19 cellular contexts compared by ENCODE assay signal in the genomic region with DNA sequence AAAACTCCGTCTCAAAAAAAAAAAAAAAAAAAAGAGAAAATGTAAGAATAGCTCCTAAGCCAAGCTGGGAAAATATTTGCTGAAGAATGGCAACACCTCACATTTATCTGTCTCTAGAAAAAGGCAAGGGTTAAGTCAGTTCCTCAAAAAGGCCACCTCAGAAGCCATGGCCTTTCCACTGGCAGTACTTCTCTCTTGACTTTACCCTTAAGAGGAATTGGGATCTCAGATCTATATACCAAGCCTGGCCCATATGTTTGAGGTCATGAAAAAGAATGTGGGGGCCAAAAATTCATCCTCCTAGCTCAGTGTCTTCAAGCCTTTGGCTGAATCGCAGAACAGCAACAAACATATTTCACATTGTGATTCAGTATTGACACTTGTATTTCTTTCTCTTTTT. TPM values are rescaled to one million over a fixed set of nuclear protein-coding genes. Genes with fewer than 3 reads are reported as not detected.
DNase-seq lines count a peak whose midpoint lies in the region; ATAC-seq and TF ChIP-seq lines count a peak whose summit lies in the region.
"Had no signal": no experiment of that assay in that cellular context is flagged by ENCODE, and none has a peak within 500 bp of the region (broad histone marks: within the 10 kb centered on the region; RNA-seq: fewer than 3 reads in every experiment).

No MANE protein-coding gene starts in this region.

- CTCF ChIA-PET in activated B cell treated with CpG ODN at 0.5 μM for 24 hours (lab: Charles Lee) = interaction anchor here (1.2 kb wide), 1 partner anchor 218 kb away, joined by 3 read pairs; no protein-coding TSS in a partner anchor

- intact Hi-C loops in activated B cell treated with CpG ODN at 0.5 μM for 24 hours (cut with micrococcal nuclease) = no loop called here

- ATAC-seq in activated T-cell treated with anti-CD3 and anti-CD28 coated beads, Interleukin-2, amount 50 U/mL, for 72 hours (replicated peaks in 1 of 2) = no peak
- no peak for ATAC-seq in activated B cell treated with CpG ODN at 0.5 μM for 24 hours (ENCODE audit: low read depth)
- no peak for ATAC-seq in stimulated activated effector memory CD8-positive, alpha-beta T cell treated with anti-CD3 and anti-CD28 coated beads, Interleukin-12 subunit alpha, Interleukin-12 subunit beta, amount 100 ng/mL, for 72 hours
- ATAC-seq: left cardiac atrium, pancreas had no signal

- POLR2A ChIA-PET in activated B cell treated with CpG ODN at 0.5 μM for 24 hours (lab: Charles Lee) = interaction anchor here (0.6 to 12.2 kb wide), 8 partner anchors 11 to 83 kb away, joined by 3 to 295 read pairs (median 9); a partner anchor contains a TSS

- no peak overlapping the region for H3K4me3 Mint-ChIP-seq in activated T-cell treated with anti-CD3 and anti-CD28 coated beads, Interleukin-2, amount 50 U/mL, for 72 hours
- H3K4me3 Mint-ChIP-seq in activated B cell treated with CpG ODN at 0.5 μM for 24 hours = no peak overlapping the region
- H3K4me3 Mint-ChIP-seq in stimulated activated effector memory CD8-positive, alpha-beta T cell treated with anti-CD3 and anti-CD28 coated beads, Interleukin-12 subunit alpha, Interleukin-12 subunit beta, amount 100 ng/mL, for 72 hours = no peak overlapping the region

- DNase-seq in activated T-cell treated with anti-CD3 and anti-CD28 coated beads, Interleukin-2, amount 50 U/mL, for 72 hours = no peak
- DNase-seq in activated T-cell treated with anti-CD3 and anti-CD28 coated beads, Interleukin-2, amount 50 U/mL, for 1 hour = no peak
- peak; percentile 81 for DNase-seq in NOMO-1 treated with DMSO at 0.1 percent for 48 hours (lab: John Stamatoyannopoulos, UW; ENCODE audit: unreplicated experiment)
- DNase-seq in activated B cell treated with CpG ODN at 0.5 μM for 24 hours = no peak
- DNase-seq in stimulated activated effector memory CD8-positive, alpha-beta T cell treated with anti-CD3 and anti-CD28 coated beads, Interleukin-12 subunit alpha, Interleukin-12 subunit beta, amount 100 ng/mL, for 72 hours (ENCODE audit: low spot score in 2 of 2) = no peak
- DNase-seq in iPS-NIHi11 (ENCODE audit: low spot score) = no peak
- no peak for DNase-seq in COLO668 (lab: John Stamatoyannopoulos, UW; ENCODE audit: unreplicated experiment)
- no peak for DNase-seq in EL
- DNase-seq: ACHN; activated CD8-positive, alpha-beta memory T cell treated with anti-CD3 and anti-CD28 coated beads, Interleukin-2, amount 50 U/mL, for 48 hours; amygdala; hippocampal formation; left cardiac atrium; NCI-H1105 treated with DMSO at 0.1 percent for 48 hours; NCI-H2171 treated with DMSO at 0.1 percent for 48 hours; pancreas; SJCRH30; stimulated activated naive CD4-positive, alpha-beta T cell treated with Interleukin-2 at 50 U/mL for 16 hours; upper lobe of left lung had no signal

- H3K4me1 Mint-ChIP-seq in activated T-cell treated with anti-CD3 and anti-CD28 coated beads, Interleukin-2, amount 50 U/mL, for 72 hours (ENCODE audit: low read depth) = peaks cover 97% of the 10 kb centered on the region
- H3K4me1 Mint-ChIP-seq in activated B cell treated with CpG ODN at 0.5 μM for 24 hours = peaks cover 82% of the 10 kb centered on the region
- peaks cover 63% of the 10 kb centered on the region for H3K4me1 Mint-ChIP-seq in stimulated activated effector memory CD8-positive, alpha-beta T cell treated with anti-CD3 and anti-CD28 coated beads, Interleukin-12 subunit alpha, Interleukin-12 subunit beta, amount 100 ng/mL, for 72 hours

- no peaks in the 10 kb centered on the region for H3K27me3 Mint-ChIP-seq in activated T-cell treated with anti-CD3 and anti-CD28 coated beads, Interleukin-2, amount 50 U/mL, for 72 hours (ENCODE audit: low read depth)
- no peaks in the 10 kb centered on the region for H3K27me3 Mint-ChIP-seq in activated B cell treated with CpG ODN at 0.5 μM for 24 hours

- no peak for TF ChIP-seq CTCF in activated B cell treated with CpG ODN at 0.5 μM for 24 hours (IDR thresholded peaks at IDR 0.05)

- peak overlapping the region; percentile 68 for H3K27ac Mint-ChIP-seq in activated T-cell treated with anti-CD3 and anti-CD28 coated beads, Interleukin-2, amount 50 U/mL, for 72 hours
- peak overlapping the region; percentile 97 for H3K27ac Mint-ChIP-seq in activated B cell treated with CpG ODN at 0.5 μM for 24 hours
- H3K27ac Mint-ChIP-seq in stimulated activated effector memory CD8-positive, alpha-beta T cell treated with anti-CD3 and anti-CD28 coated beads, Interleukin-12 subunit alpha, Interleukin-12 subunit beta, amount 100 ng/mL, for 72 hours = peak overlapping the region; percentile 92

- H3K9me3 Mint-ChIP-seq in activated T-cell treated with anti-CD3 and anti-CD28 coated beads, Interleukin-2, amount 50 U/mL, for 72 hours = no peaks in the 10 kb centered on the region
- H3K9me3 Mint-ChIP-seq in activated B cell treated with CpG ODN at 0.5 μM for 24 hours = no peaks in the 10 kb centered on the region
- H3K9me3 Mint-ChIP-seq in stimulated activated effector memory CD8-positive, alpha-beta T cell treated with anti-CD3 and anti-CD28 coated beads, Interleukin-12 subunit alpha, Interleukin-12 subunit beta, amount 100 ng/mL, for 72 hours = no peaks in the 10 kb centered on the region

- peaks cover 2 to 3% of the 10 kb centered on the region in 2 donors for H3K36me3 Mint-ChIP-seq in activated T-cell treated with anti-CD3 and anti-CD28 coated beads, Interleukin-2, amount 50 U/mL, for 72 hours (ENCODE audit: insufficient read depth in 2 of 2)
- no peaks in the 10 kb centered on the region for H3K36me3 Mint-ChIP-seq in activated B cell treated with CpG ODN at 0.5 μM for 24 hours (ENCODE audit: low read depth)
- peaks cover 17% of the 10 kb centered on the region for H3K36me3 Mint-ChIP-seq in stimulated activated effector memory CD8-positive, alpha-beta T cell treated with anti-CD3 and anti-CD28 coated beads, Interleukin-12 subunit alpha, Interleukin-12 subunit beta, amount 100 ng/mL, for 72 hours

RNA-seq across cellular contexts. Expression of a gene that starts 10.9 kb away (rescaled TPM):
- 100 to 1,000 TPM in 1 of 2 donors, 10 to 100 TPM in 1; 76.0 to 113 TPM for total RNA-seq in activated T-cell treated with anti-CD3 and anti-CD28 coated beads, Interleukin-2, amount 50 U/mL, for 72 hours
- total RNA-seq in activated B cell treated with CpG ODN at 0.5 μM for 24 hours = 186 and 187 TPM in 2 replicates
